Comparison of ENCODE assay signal across 11 cellular contexts in genomic region chr1:234579967-234580366, GRCh38. TPM values are rescaled to one million over a fixed set of nuclear protein-coding genes. Genes with fewer than 3 reads are reported as not detected.
DNase-seq lines count a peak whose midpoint lies in the region; ATAC-seq and TF ChIP-seq lines count a peak whose summit lies in the region.
"Had no signal": no experiment of that assay in that cellular context is flagged by ENCODE, and none has a peak within 500 bp of the region (broad histone marks: within the 10 kb centered on the region; RNA-seq: fewer than 3 reads in every experiment).

No MANE protein-coding gene starts in this region.

- H3K27me3 Mint-ChIP-seq in activated B cell treated with CpG ODN at 0.5 μM for 24 hours (no peaks in the 10 kb centered on the region), memory B cell (no peaks in the 10 kb centered on the region)
- peaks cover 3% of the 10 kb centered on the region for H3K27me3 Mint-ChIP-seq in activated CD4-positive, alpha-beta T cell treated with anti-CD3 and anti-CD28 coated beads, Interleukin-2, amount 10 ng/mL, durations not matched to agents 24 days and 14 days

- CTCF ChIA-PET in activated B cell treated with CpG ODN at 0.5 μM for 24 hours (lab: Charles Lee): no interaction called here

- H3K27ac Mint-ChIP-seq in activated B cell treated with CpG ODN at 0.5 μM for 24 hours: no peak overlapping the region
- no peak overlapping the region for H3K27ac Mint-ChIP-seq in memory B cell
- no peak overlapping the region for H3K27ac Mint-ChIP-seq in activated CD4-positive, alpha-beta T cell treated with anti-CD3 and anti-CD28 coated beads, Interleukin-2, amount 10 ng/mL, durations not matched to agents 24 days and 14 days
- H3K27ac Mint-ChIP-seq: effector memory CD8-positive, alpha-beta T cell had no signal

- H3K9me3 Mint-ChIP-seq in activated B cell treated with CpG ODN at 0.5 μM for 24 hours (no peaks in the 10 kb centered on the region), memory B cell (no peaks in the 10 kb centered on the region)
- H3K9me3 Mint-ChIP-seq in activated CD4-positive, alpha-beta T cell treated with anti-CD3 and anti-CD28 coated beads, Interleukin-2, amount 10 ng/mL, durations not matched to agents 24 days and 14 days: peaks cover 3% of the 10 kb centered on the region
- H3K9me3 Mint-ChIP-seq: effector memory CD8-positive, alpha-beta T cell had no signal

- intact Hi-C loops in activated B cell treated with CpG ODN at 0.5 μM for 24 hours (cut with micrococcal nuclease): no loop called here
- intact Hi-C loops in activated CD4-positive, alpha-beta T cell treated with anti-CD3 and anti-CD28 coated beads, Interleukin-2, amount 10 ng/mL, durations not matched to agents 24 days and 14 days (cut with micrococcal nuclease): no loop called here

- H3K36me3 Mint-ChIP-seq in activated B cell treated with CpG ODN at 0.5 μM for 24 hours (ENCODE audit: low read depth): no peaks in the 10 kb centered on the region
- no peaks in the 10 kb centered on the region for H3K36me3 Mint-ChIP-seq in memory B cell
- no peaks in the 10 kb centered on the region for H3K36me3 Mint-ChIP-seq in activated CD4-positive, alpha-beta T cell treated with anti-CD3 and anti-CD28 coated beads, Interleukin-2, amount 10 ng/mL, durations not matched to agents 24 days and 14 days (ENCODE audit: low read depth)

- DNase-seq in ELR (ENCODE audit: low read depth): peak; percentile 57
- DNase-seq in HuH-7.5 (ENCODE audit: low spot score): peak; percentile 44
- DNase-seq in activated B cell treated with CpG ODN at 0.5 μM for 24 hours: no peak
- no peak for DNase-seq in memory B cell (ENCODE audit: low spot score in 2 of 2)
- DNase-seq in stimulated activated CD8-positive, alpha-beta memory T cell treated with anti-CD3 and anti-CD28 coated beads, Interleukin-4, amount 100 ng/mL, for 48 hours: no peak
- no peak for DNase-seq in activated CD4-positive, alpha-beta T cell treated with anti-CD3 and anti-CD28 coated beads, Interleukin-2, amount 10 ng/mL, durations not matched to agents 24 days and 14 days
- DNase-seq: effector memory CD8-positive, alpha-beta T cell; NCI-H526 treated with DMSO at 0.1 percent for 48 hours; stimulated activated CD4-positive, alpha-beta T cell treated with anti-CD3 and anti-CD28 coated beads, Interleukin-4, amount 100 ng/mL, for 1 hour had no signal

- POLR2A ChIA-PET in activated B cell treated with CpG ODN at 0.5 μM for 24 hours (lab: Charles Lee): no interaction called here

- ATAC-seq in activated B cell treated with CpG ODN at 0.5 μM for 24 hours (ENCODE audit: low read depth) (peak; percentile 69), memory B cell (ENCODE audit: low read depth) (peak; percentile 77), GM19463 (IDR thresholded peaks at IDR 0.05; ENCODE audit: unreplicated experiment) (no peak), GM21619 (IDR thresholded peaks at IDR 0.05; ENCODE audit: unreplicated experiment) (no peak)
- ATAC-seq: effector memory CD8-positive, alpha-beta T cell had no signal

- no peak for TF ChIP-seq CTCF in activated B cell treated with CpG ODN at 0.5 μM for 24 hours (IDR thresholded peaks at IDR 0.05)

- H3K4me3 Mint-ChIP-seq in activated B cell treated with CpG ODN at 0.5 μM for 24 hours (no peak overlapping the region), memory B cell (no peak overlapping the region)
- H3K4me3 Mint-ChIP-seq in activated CD4-positive, alpha-beta T cell treated with anti-CD3 and anti-CD28 coated beads, Interleukin-2, amount 10 ng/mL, durations not matched to agents 24 days and 14 days: no peak overlapping the region
- H3K4me3 Mint-ChIP-seq: effector memory CD8-positive, alpha-beta T cell had no signal

- no peaks in the 10 kb centered on the region for H3K4me1 Mint-ChIP-seq in activated B cell treated with CpG ODN at 0.5 μM for 24 hours
- no peaks in the 10 kb centered on the region for H3K4me1 Mint-ChIP-seq in memory B cell
- H3K4me1 Mint-ChIP-seq in activated CD4-positive, alpha-beta T cell treated with anti-CD3 and anti-CD28 coated beads, Interleukin-2, amount 10 ng/mL, durations not matched to agents 24 days and 14 days: peaks cover 18% of the 10 kb centered on the region

RNA-seq across cellular contexts. Expression of gene IRF2BP2, which starts 30.0 kb away (rescaled TPM):
- 117 and 121 TPM in 2 replicates for total RNA-seq in activated B cell treated with CpG ODN at 0.5 μM for 24 hours
- total RNA-seq in activated CD4-positive, alpha-beta T cell treated with anti-CD3 and anti-CD28 coated beads, Interleukin-2, amount 10 ng/mL, durations not matched to agents 24 days and 14 days: 206 and 217 TPM in 2 replicates

Comparison
In these comparisons a context has a peak if more than half of its experiments do, and no peak if none do; other contexts are left out.
1. DNase-seq: peak in ELR (single experiment) and HuH-7.5 (single experiment); none in activated B cell treated with CpG ODN at 0.5 μM for 24 hours (single experiment), memory B cell (0 of 2), stimulated activated CD8-positive, alpha-beta memory T cell treated with anti-CD3 and anti-CD28 coated beads, Interleukin-4, amount 100 ng/mL, for 48 hours (single experiment) and activated CD4-positive, alpha-beta T cell treated with anti-CD3 and anti-CD28 coated beads, Interleukin-2, amount 10 ng/mL, durations not matched to agents 24 days and 14 days (single experiment).
2. ATAC-seq: peak in activated B cell treated with CpG ODN at 0.5 μM for 24 hours (single experiment) and memory B cell (single experiment); none in GM19463 (single experiment) and GM21619 (single experiment).